ENCODE assay signal across 9 cellular contexts in genomic region chr1:206890690-206891089, GRCh38. TPM values are rescaled to one million over a fixed set of nuclear protein-coding genes. Genes with fewer than 3 reads are reported as not detected.
A peak's percentile ranks its signal among the peaks of the same experiment; 100 is the strongest.
DNase-seq lines count a peak whose midpoint lies in the region; ATAC-seq and TF ChIP-seq lines count a peak whose summit lies in the region.
"Had no signal": no experiment of that assay in that cellular context is flagged by ENCODE, and none has a peak within 500 bp of the region (broad histone marks: within the 10 kb centered on the region; RNA-seq: fewer than 3 reads in every experiment).

No MANE protein-coding gene starts in this region.

- no peak for TF ChIP-seq CTCF in natural killer cell (IDR thresholded peaks at IDR 0.05)

- DNase-seq in EL = peak; percentile 46
- peak; percentile 94 for DNase-seq in NCI-H226
- peak; percentile 42 for DNase-seq in central memory CD4-positive, alpha-beta T cell
- no peak for DNase-seq in natural killer cell
- DNase-seq in activated effector memory CD4-positive, alpha-beta T cell treated with anti-CD3 and anti-CD28 coated beads, Interleukin-2, amount 50 U/mL, for 16 hours = no peak
- DNase-seq: NCI-H1417, substantia nigra had no signal

- no peak overlapping the region for H3K27ac Mint-ChIP-seq in natural killer cell

- H3K27me3 Mint-ChIP-seq in natural killer cell (ENCODE audit: low read depth in 2 of 2) = peaks cover 5 to 6% of the 10 kb centered on the region in 2 donors

- no peak overlapping the region for H3K4me3 Mint-ChIP-seq in natural killer cell

- H3K9me3 Mint-ChIP-seq in natural killer cell = no peaks in the 10 kb centered on the region

- no peaks in the 10 kb centered on the region for H3K36me3 Mint-ChIP-seq in natural killer cell

- ATAC-seq in natural killer cell (peak; percentile 24 to 52 (median 40)), GM21515 (IDR thresholded peaks at IDR 0.05; ENCODE audit: unreplicated experiment) (no peak)
- ATAC-seq in activated CD4-positive, CD25-positive, alpha-beta regulatory T cell treated with anti-CD3 and anti-CD28 coated beads, Interleukin-2, amount 50 U/mL, for 24 hours = no peak

- intact Hi-C loops in natural killer cell (cut with micrococcal nuclease) = no loop called here

- H3K4me1 Mint-ChIP-seq in natural killer cell = peaks cover 12 to 13% of the 10 kb centered on the region in 2 donors

RNA-seq across cellular contexts. Expression of gene IL24, which starts 6.6 kb away (rescaled TPM):
- not detected for total RNA-seq in natural killer cell

RNA-seq across cellular contexts. Expression of gene IL20, which starts 25.3 kb away (rescaled TPM):
- total RNA-seq in natural killer cell = not detected

RNA-seq across cellular contexts. Expression of gene FCMR, which starts 31.1 kb away (rescaled TPM):
- 100 to 1,000 TPM; 157 to 178 (median 177) TPM for total RNA-seq in natural killer cell

RNA-seq across cellular contexts. Expression of gene PIGR, which starts 55.6 kb away (rescaled TPM):
- under 1 TPM in 1 of 3 donors, not detected in 2; 0.38 TPM for total RNA-seq in natural killer cell

Comparison
In these comparisons a context has a peak if more than half of its experiments do, and no peak if none do; other contexts are left out.
1. DNase-seq: peak in EL (single experiment), NCI-H226 (single experiment) and central memory CD4-positive, alpha-beta T cell (single experiment); none in natural killer cell (single experiment) and activated effector memory CD4-positive, alpha-beta T cell treated with anti-CD3 and anti-CD28 coated beads, Interleukin-2, amount 50 U/mL, for 16 hours (single experiment).
2. ATAC-seq: peak in natural killer cell (3 of 3); none in activated CD4-positive, CD25-positive, alpha-beta regulatory T cell treated with anti-CD3 and anti-CD28 coated beads, Interleukin-2, amount 50 U/mL, for 24 hours (0 of 2) and GM21515 (single experiment).